8 cellular contexts compared by ENCODE assay signal in the genomic region with DNA sequence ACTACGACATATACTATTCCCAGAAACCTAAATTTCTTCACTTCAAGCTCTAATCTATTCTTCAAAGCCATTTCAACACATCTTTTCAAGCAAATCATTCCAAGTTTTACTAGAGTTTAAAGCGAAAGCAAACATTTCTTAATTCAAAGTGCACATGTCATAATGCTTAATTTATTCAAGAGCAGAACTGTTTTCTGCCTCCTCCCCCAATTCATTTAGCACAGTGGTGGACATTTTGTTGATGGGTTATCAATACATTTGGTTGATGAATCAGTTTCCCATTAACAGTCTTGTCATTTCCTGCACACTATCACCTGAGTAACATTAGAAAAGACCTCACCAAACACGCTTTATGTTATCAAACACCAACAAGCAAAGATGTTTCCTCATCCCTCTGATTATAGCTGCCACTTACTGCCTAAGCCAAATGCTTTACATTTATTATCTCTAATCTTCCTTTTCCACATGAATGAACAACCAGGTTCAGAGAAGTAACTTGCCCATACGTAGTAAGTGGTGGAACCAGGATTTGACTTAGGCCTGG. TPM values are rescaled to one million over a fixed set of nuclear protein-coding genes. Genes with fewer than 3 reads are reported as not detected.
DNase-seq lines count a peak whose midpoint lies in the region; ATAC-seq, FAIRE-seq and TF ChIP-seq lines count a peak whose summit lies in the region.

No MANE protein-coding gene starts in this region.

- no CpG with 5 or more reads among the region's 4 CpGs for WGBS in trophoblast cell (ENCODE audit: extremely low coverage, insufficient coverage, insufficient read length)

- H3K23ac ChIP-seq in trophoblast cell (ENCODE audit: low read length) = no peak overlapping the region

- ATAC-seq in GM18867 (IDR thresholded peaks at IDR 0.05; ENCODE audit: unreplicated experiment) = no peak

- DNase-seq in ELR (ENCODE audit: low read depth) = peak; percentile 17
- DNase-seq in PC-9 = peak in 1 of 2 experiments; percentile 47
- peak; percentile 38 for DNase-seq in endothelial cell of umbilical vein (ENCODE audit: low read depth, low spot score)
- no peak for DNase-seq in trophoblast cell
- DNase-seq in NCI-H524 treated with DMSO at 0.1 percent for 48 hours (lab: John Stamatoyannopoulos, UW) = no peak
- DNase-seq in globus pallidus (ENCODE audit: low spot score) = no peak
- no peak for DNase-seq in stimulated activated naive CD4-positive, alpha-beta T cell treated with Interleukin-2 at 50 U/mL for 16 hours (lab: John Stamatoyannopoulos, UW)

- no peaks in the 10 kb centered on the region for H3K9me2 ChIP-seq in PC-9 (ENCODE audit: insufficient read depth)

- H4K91ac ChIP-seq in trophoblast cell (ENCODE audit: low read depth, low read length) = no peak overlapping the region

- H3K79me1 ChIP-seq in trophoblast cell (ENCODE audit: low read length) = peaks cover 17% of the 10 kb centered on the region

- H3K9ac ChIP-seq in endothelial cell of umbilical vein (replicated peaks; ENCODE audit: extremely low read depth, insufficient read depth, low read length) = peak overlapping the region; percentile 100
- H3K9ac ChIP-seq in trophoblast cell (ENCODE audit: low read length) = no peak overlapping the region

- H2BK120ac ChIP-seq in trophoblast cell (ENCODE audit: insufficient read depth, low read length, poor library complexity) = no peak overlapping the region

- peaks cover 24% of the 10 kb centered on the region for H3K4me1 ChIP-seq in PC-9 (replicated peaks; ENCODE audit: insufficient read depth)
- H3K4me1 ChIP-seq in endothelial cell of umbilical vein (ENCODE audit: control insufficient read depth, extremely low read depth, insufficient read depth, low read length) = peaks cover 19% of the 10 kb centered on the region
- H3K4me1 ChIP-seq in trophoblast cell (ENCODE audit: control insufficient read depth in 1 of 2, insufficient read depth in 2 of 2, low read length in 2 of 2) = peaks cover 3 to 6% of the 10 kb centered on the region in 2 experiments

- H3K27ac ChIP-seq in PC-9 (no peak overlapping the region), endothelial cell of umbilical vein (ENCODE audit: insufficient read depth, low read depth, low read length) (peak overlapping the region; percentile 99), trophoblast cell (ENCODE audit: low read depth, low read length) (no peak overlapping the region)

- no peak overlapping the region for H2AK5ac ChIP-seq in trophoblast cell (ENCODE audit: low read length)

- peaks cover 67% of the 10 kb centered on the region for H3K79me2 ChIP-seq in PC-9 (ENCODE audit: low read depth)
- peaks cover 65% of the 10 kb centered on the region for H3K79me2 ChIP-seq in endothelial cell of umbilical vein (ENCODE audit: control insufficient read depth, insufficient read depth, low read length)
- peaks cover 25% of the 10 kb centered on the region for H3K79me2 ChIP-seq in trophoblast cell (ENCODE audit: control insufficient read depth, insufficient read depth, low read length, poor library complexity)

- no peaks in the 10 kb centered on the region for H3K9me1 ChIP-seq in endothelial cell of umbilical vein (replicated peaks; ENCODE audit: control insufficient read depth, extremely low read depth, insufficient read depth, low read length)

- TF ChIP-seq CTCF in PC-9 (conservative IDR thresholded peaks at IDR 0.05) (no peak), endothelial cell of umbilical vein (IDR thresholded peaks at IDR 0.05; ENCODE audit: extremely low read depth in 1 of 2, insufficient read depth in 1 of 2, low read depth in 1 of 2, low read length in 2 of 2) (no peak)

- no peak overlapping the region for H3K14ac ChIP-seq in trophoblast cell (ENCODE audit: low read length)

- H3K4ac ChIP-seq in trophoblast cell (ENCODE audit: low read depth, low read length) = peak overlapping the region; percentile 94

- peak overlapping the region; percentile 92; the same call in 1 of the 2 replicates for H3K4me3 ChIP-seq in PC-9
- peak overlapping the region; percentile 81 to 99 (median 90) for H3K4me3 ChIP-seq in endothelial cell of umbilical vein (replicated peaks in 1 of 3; ENCODE audit: insufficient read depth in 1 of 3, low read depth in 1 of 3, low read length in 3 of 3)
- no peak overlapping the region for H3K4me3 ChIP-seq in trophoblast cell (ENCODE audit: low read depth, low read length)

- FAIRE-seq in endothelial cell of umbilical vein (lab: Jason Lieb, UNC) = peak; percentile 31

- H2AFZ ChIP-seq in PC-9 (no peak overlapping the region), endothelial cell of umbilical vein (ENCODE audit: low read depth, low read length) (no peak overlapping the region), trophoblast cell (ENCODE audit: insufficient read depth, low read length, poor library complexity) (no peak overlapping the region)

- dilution Hi-C loops in endothelial cell of umbilical vein (cut with MboI; ENCODE audit: extremely low pct_ligation_motif_present, low sequenced_read_pairs) = no loop called here

- no TSS peak for BruUV-seq in PC-9 (replicated peaks; lab: Mats Ljungman, UMichigan)
- BruUV-seq in endothelial cell of umbilical vein (replicated peaks; lab: Mats Ljungman, UMichigan) = no TSS peak

- TF ChIP-seq POLR2A in endothelial cell of umbilical vein (IDR thresholded peaks at IDR 0.05; ENCODE audit: low read depth, low read length) = no peak

- intact Hi-C loops in PC-9 (cut with micrococcal nuclease; ENCODE audit: unreplicated experiment) (no loop called here), endothelial cell of umbilical vein (cut with micrococcal nuclease) (loop anchor here (5.0 kb wide), 2 partner anchors 57 to 537 kb away; a partner anchor contains a TSS)

- H2BK5ac ChIP-seq in trophoblast cell (ENCODE audit: low read depth, low read length, poor library complexity) = no peak overlapping the region

- peaks cover 55% of the 10 kb centered on the region for H4K20me1 ChIP-seq in PC-9 (ENCODE audit: insufficient read depth)
- H4K20me1 ChIP-seq in endothelial cell of umbilical vein (replicated peaks; ENCODE audit: control insufficient read depth, extremely low read depth, insufficient read depth, low read length) = peaks cover 17% of the 10 kb centered on the region

- H3K27me3 ChIP-seq in PC-9 (ENCODE audit: insufficient read depth, low read depth) (no peaks in the 10 kb centered on the region), endothelial cell of umbilical vein (ENCODE audit: control insufficient read depth in 2 of 2, insufficient read depth in 2 of 2, low read length in 2 of 2) (no peaks in the 10 kb centered on the region), trophoblast cell (ENCODE audit: insufficient read depth, low read length) (no peaks in the 10 kb centered on the region)

- H3K18ac ChIP-seq in trophoblast cell (ENCODE audit: low read length) = no peak overlapping the region

- CTCF ChIA-PET in PC-9 (lab: Charles Lee) = interaction anchor here (0.7 kb wide), 1 partner anchor 298 kb away, joined by 3 read pairs; no protein-coding TSS in a partner anchor
- CTCF ChIA-PET in endothelial cell of umbilical vein (lab: Charles Lee) = interaction anchor here (1.0 to 3.5 kb wide), 5 partner anchors 23 to 303 kb away, joined by 3 to 55 read pairs (median 3); no protein-coding TSS in a partner anchor

- no peak overlapping the region for H2BK12ac ChIP-seq in trophoblast cell (ENCODE audit: low read length)

- peak overlapping the region; percentile 92 for H3K4me2 ChIP-seq in PC-9
- H3K4me2 ChIP-seq in endothelial cell of umbilical vein (ENCODE audit: insufficient read depth, low read length) = peak overlapping the region; percentile 99
- peak overlapping the region; percentile 53 for H3K4me2 ChIP-seq in trophoblast cell (ENCODE audit: low read length)

- no peak overlapping the region for H4K8ac ChIP-seq in trophoblast cell (ENCODE audit: low read depth, low read length)

- H3K9me3 ChIP-seq in PC-9 (ENCODE audit: insufficient read depth, low read depth) (no peaks in the 10 kb centered on the region), endothelial cell of umbilical vein (replicated peaks; ENCODE audit: control insufficient read depth, insufficient read depth, low read length) (no peaks in the 10 kb centered on the region), trophoblast cell (ENCODE audit: insufficient read depth, low read depth, low read length) (no peaks in the 10 kb centered on the region)

- POLR2A ChIA-PET in PC-9 (lab: Charles Lee; ENCODE audit: unreplicated experiment) (interaction anchor here (0.5 to 0.6 kb wide), 2 partner anchors 19 to 28 kb away, joined by 3 read pairs; no protein-coding TSS in a partner anchor), endothelial cell of umbilical vein (lab: Charles Lee) (interaction anchor here (1.0 kb wide), 1 partner anchor 13 kb away, joined by 3 read pairs; no protein-coding TSS in a partner anchor)

- H4K12ac ChIP-seq in trophoblast cell (ENCODE audit: low read depth, low read length) = no peak overlapping the region

- peaks cover 8% of the 10 kb centered on the region; the same call in 1 of the 2 replicates for H3K36me3 ChIP-seq in PC-9 (ENCODE audit: low read depth)
- H3K36me3 ChIP-seq in endothelial cell of umbilical vein (ENCODE audit: control insufficient read depth in 2 of 2, extremely low read depth in 1 of 2, insufficient read depth in 2 of 2, low read length in 2 of 2) = peaks cover 2 to 4% of the 10 kb centered on the region in 2 experiments
- peaks cover 5 to 9% of the 10 kb centered on the region in 2 experiments for H3K36me3 ChIP-seq in trophoblast cell (ENCODE audit: control insufficient read depth in 1 of 2, insufficient read depth in 2 of 2, low read length in 2 of 2)

- H3F3A ChIP-seq in PC-9 (ENCODE audit: insufficient read depth, low read depth) = peaks cover 14% of the 10 kb centered on the region; the same call in 1 of the 2 replicates

RNA-seq across cellular contexts. Expression of a gene that starts 2.0 kb away (rescaled TPM):
- 75.7 and 87.6 TPM in 2 replicates for total RNA-seq in PC-9 (2021)
- total RNA-seq in endothelial cell of umbilical vein = 92.9 and 108 TPM in 2 replicates
- 31.1 and 45.6 TPM in 2 replicates for polyA plus RNA-seq in endothelial cell of umbilical vein
- 43.0 and 45.9 TPM in 2 replicates for polyA plus RNA-seq in endothelial cell of umbilical vein (2011; cell fraction: cytosol; rRNA removed)
- 162 and 231 TPM in 2 replicates for polyA plus RNA-seq in endothelial cell of umbilical vein (2011; cell fraction: nucleus; rRNA removed)
- 55.2 and 69.6 TPM in 2 replicates for polyA plus RNA-seq in endothelial cell of umbilical vein (2012)
- polyA minus RNA-seq in endothelial cell of umbilical vein = 39.2 and 39.9 TPM in 2 replicates
- 17.8 TPM for polyA minus RNA-seq in endothelial cell of umbilical vein (2011; cell fraction: cytosol; rRNA and poly(A)+ RNA removed)
- 69.1 and 89.6 TPM in 2 replicates for polyA minus RNA-seq in endothelial cell of umbilical vein (2011; cell fraction: nucleus; rRNA and poly(A)+ RNA removed)
- 84.2 and 87.4 TPM in 2 replicates for polyA plus RNA-seq in trophoblast cell (2013)

RNA-seq across cellular contexts. Expression of a gene that starts 51.0 kb away (rescaled TPM):
- total RNA-seq in PC-9 (2021) = 46.4 and 53.9 TPM in 2 replicates
- total RNA-seq in endothelial cell of umbilical vein = 30.1 and 33.5 TPM in 2 replicates
- polyA plus RNA-seq in endothelial cell of umbilical vein = 24.6 and 30.9 TPM in 2 replicates
- 28.5 and 29.1 TPM in 2 replicates for polyA plus RNA-seq in endothelial cell of umbilical vein (2011; cell fraction: cytosol; rRNA removed)
- 32.9 and 36.4 TPM in 2 replicates for polyA plus RNA-seq in endothelial cell of umbilical vein (2011; cell fraction: nucleus; rRNA removed)
- 26.7 and 31.6 TPM in 2 replicates for polyA plus RNA-seq in endothelial cell of umbilical vein (2012)
- polyA minus RNA-seq in endothelial cell of umbilical vein = 23.8 and 26.1 TPM in 2 replicates
- polyA minus RNA-seq in endothelial cell of umbilical vein (2011; cell fraction: cytosol; rRNA and poly(A)+ RNA removed) = 17.3 TPM
- polyA minus RNA-seq in endothelial cell of umbilical vein (2011; cell fraction: nucleus; rRNA and poly(A)+ RNA removed) = 15.3 and 15.5 TPM in 2 replicates
- 17.6 and 18.9 TPM in 2 replicates for polyA plus RNA-seq in trophoblast cell (2013)

RNA-seq across cellular contexts. Expression of a gene that starts 56.0 kb away (rescaled TPM):
- 1.1 and 1.2 TPM in 2 replicates for total RNA-seq in PC-9 (2021)
- 1.5 and 1.6 TPM in 2 replicates for total RNA-seq in endothelial cell of umbilical vein
- 0.67 and 0.72 TPM in 2 replicates for polyA plus RNA-seq in endothelial cell of umbilical vein
- 0.78 and 0.90 TPM in 2 replicates for polyA plus RNA-seq in endothelial cell of umbilical vein (2011; cell fraction: cytosol; rRNA removed)
- 0.97 and 0.98 TPM in 2 replicates for polyA plus RNA-seq in endothelial cell of umbilical vein (2011; cell fraction: nucleus; rRNA removed)
- 0.74 and 0.80 TPM in 2 replicates for polyA plus RNA-seq in endothelial cell of umbilical vein (2012)
- polyA minus RNA-seq in endothelial cell of umbilical vein = 0.63 and 0.79 TPM in 2 replicates
- not detected for polyA minus RNA-seq in endothelial cell of umbilical vein (2011; cell fraction: cytosol; rRNA and poly(A)+ RNA removed)
- polyA minus RNA-seq in endothelial cell of umbilical vein (2011; cell fraction: nucleus; rRNA and poly(A)+ RNA removed) = 0.29 and 0.34 TPM in 2 replicates
- polyA plus RNA-seq in trophoblast cell (2013) = 11.1 and 11.8 TPM in 2 replicates

RNA-seq across cellular contexts. Expression of a gene that starts 56.6 kb away (rescaled TPM):
- 31.4 and 44.3 TPM in 2 replicates for total RNA-seq in PC-9 (2021)
- 2.6 and 3.3 TPM in 2 replicates for total RNA-seq in endothelial cell of umbilical vein
- polyA plus RNA-seq in endothelial cell of umbilical vein = 0.58 and 0.72 TPM in 2 replicates
- polyA plus RNA-seq in endothelial cell of umbilical vein (2011; cell fraction: cytosol; rRNA removed) = 0.39 and 0.73 TPM in 2 replicates
- 0.96 and 1.1 TPM in 2 replicates for polyA plus RNA-seq in endothelial cell of umbilical vein (2011; cell fraction: nucleus; rRNA removed)
- polyA plus RNA-seq in endothelial cell of umbilical vein (2012) = 2.0 and 6.3 TPM in 2 replicates
- 1.3 and 3.0 TPM in 2 replicates for polyA minus RNA-seq in endothelial cell of umbilical vein
- 23.8 TPM for polyA minus RNA-seq in endothelial cell of umbilical vein (2011; cell fraction: cytosol; rRNA and poly(A)+ RNA removed)
- polyA minus RNA-seq in endothelial cell of umbilical vein (2011; cell fraction: nucleus; rRNA and poly(A)+ RNA removed) = 0.82 and 1.4 TPM in 2 replicates
- polyA plus RNA-seq in trophoblast cell (2013) = 33.5 and 35.1 TPM in 2 replicates

Comparison
In these comparisons a context has a peak if more than half of its experiments do, and no peak if none do; other contexts are left out.
1. DNase-seq: peak in ELR (single experiment) and endothelial cell of umbilical vein (single experiment); none in trophoblast cell (0 of 2), NCI-H524 treated with DMSO at 0.1 percent for 48 hours (single experiment), globus pallidus (single experiment) and stimulated activated naive CD4-positive, alpha-beta T cell treated with Interleukin-2 at 50 U/mL for 16 hours (single experiment).
2. Peak in every context shown above with its lines, with median percentiles within 50 percentile points of each other: H3K4me2 ChIP-seq.